ENCODE assay signal across 21 cellular contexts in genomic region chr11:75797796-75798195, GRCh38. TPM values are rescaled to one million over a fixed set of nuclear protein-coding genes. Genes with fewer than 3 reads are reported as not detected.
DNase-seq lines count a peak whose midpoint lies in the region; ATAC-seq and TF ChIP-seq lines count a peak whose summit lies in the region.
"Had no signal": no experiment of that assay in that cellular context is flagged by ENCODE, and none has a peak within 500 bp of the region (broad histone marks: within the 10 kb centered on the region; RNA-seq: fewer than 3 reads in every experiment).

No MANE protein-coding gene starts in this region.

- intact Hi-C loops in cardiac septum (cut with DNase I) (no loop called here), heart left ventricle (cut with DNase I) (no loop called here), spleen (cut with DNase I; ENCODE audit: low total_unique reads) (no loop called here)
- intact Hi-C loops in activated CD4-positive, alpha-beta T cell treated with anti-CD3 and anti-CD28 coated beads for 36 hours (cut with DNase I, micrococcal nuclease): no loop called here

- no peak for ATAC-seq in heart left ventricle
- ATAC-seq in activated CD4-positive, alpha-beta T cell treated with anti-CD3 and anti-CD28 coated beads for 36 hours: no peak
- ATAC-seq in HG02623 (IDR thresholded peaks at IDR 0.05; ENCODE audit: unreplicated experiment): no peak
- no peak for ATAC-seq in HG02973 (IDR thresholded peaks at IDR 0.05; ENCODE audit: unreplicated experiment)
- ATAC-seq: A549, GM23338, sciatic nerve had no signal

- no peak for TF ChIP-seq CTCF in heart left ventricle (IDR thresholded peaks at IDR 0.05)
- TF ChIP-seq CTCF in spleen (IDR thresholded peaks at IDR 0.05 in 8 of 11, conservative IDR thresholded peaks at IDR 0.05 in 3 of 11): no peak

- H3K36me3 Mint-ChIP-seq in activated CD4-positive, alpha-beta T cell treated with anti-CD3 and anti-CD28 coated beads for 36 hours (ENCODE audit: low read depth): no peaks in the 10 kb centered on the region
- H3K36me3 Mint-ChIP-seq: activated naive CD8-positive, alpha-beta T cell had no signal

- H3K27me3 Mint-ChIP-seq in activated CD4-positive, alpha-beta T cell treated with anti-CD3 and anti-CD28 coated beads for 36 hours: no peaks in the 10 kb centered on the region
- H3K27me3 Mint-ChIP-seq: activated naive CD8-positive, alpha-beta T cell; CD4-positive, alpha-beta T cell had no signal

- no peak for TF ChIP-seq POLR2A in heart left ventricle (IDR thresholded peaks at IDR 0.05)
- no peak for TF ChIP-seq POLR2A in spleen (IDR thresholded peaks at IDR 0.05)

- no peak overlapping the region for H3K4me3 Mint-ChIP-seq in activated CD4-positive, alpha-beta T cell treated with anti-CD3 and anti-CD28 coated beads for 36 hours
- H3K4me3 Mint-ChIP-seq: activated naive CD8-positive, alpha-beta T cell; CD4-positive, alpha-beta T cell; GM23338 had no signal

- H3K36me3 ChIP-seq in heart left ventricle: no peaks in the 10 kb centered on the region
- H3K36me3 ChIP-seq in spleen: peaks cover 0 to 62% (median 0%) of the 10 kb centered on the region in 6 donors
- H3K36me3 ChIP-seq: Peyer's patch, thoracic aorta had no signal

- H3K4me3 ChIP-seq in heart left ventricle (no peak overlapping the region), spleen (no peak overlapping the region)
- H3K4me3 ChIP-seq: A549, GM23338, Peyer's patch, SK-N-MC, thoracic aorta had no signal

- H3K4me1 Mint-ChIP-seq in activated CD4-positive, alpha-beta T cell treated with anti-CD3 and anti-CD28 coated beads for 36 hours: peaks cover 10% of the 10 kb centered on the region

- DNase-seq in cardiac septum (ENCODE audit: low spot score) (peak; percentile 43), heart left ventricle (no peak), NCI-H226 (peak; percentile 73), glomerular visceral epithelial cell (ENCODE audit: extremely low spot score) (peak; percentile 7), spleen (peak; percentile 46)
- DNase-seq in activated CD4-positive, alpha-beta T cell treated with anti-CD3 and anti-CD28 coated beads for 36 hours: no peak
- DNase-seq: activated CD4-positive, CD25-positive, alpha-beta regulatory T cell; CD4-positive, alpha-beta T cell; KBM-7; NCI-H1930; NCI-H446; NK-92 treated with Interleukin-12 subunit alpha and Interleukin-12 subunit beta, amount 100 ng/mL, for 24 hours; Peyer's patch had no signal

- WGBS in heart left ventricle, 4 donors: 94 to 100% (median 100%) methylated on average over 1 of the region's 1 CpG
- WGBS in spleen, 5 donors: 80 to 100% (median 98%) methylated on average over 1 of the region's 1 CpG

- CTCF ChIA-PET in activated CD4-positive, alpha-beta T cell treated with anti-CD3 and anti-CD28 coated beads for 36 hours (lab: Charles Lee): interaction anchor here (1.0 kb wide), 1 partner anchor 71 kb away, joined by 3 read pairs; no protein-coding TSS in a partner anchor

- no peaks in the 10 kb centered on the region for H3K9me3 Mint-ChIP-seq in activated CD4-positive, alpha-beta T cell treated with anti-CD3 and anti-CD28 coated beads for 36 hours (ENCODE audit: low read depth)
- H3K9me3 Mint-ChIP-seq: CD4-positive, alpha-beta T cell; GM23338 had no signal

- H3K27me3 ChIP-seq in heart left ventricle (no peaks in the 10 kb centered on the region), spleen (replicated peaks in 1 of 7) (no peaks in the 10 kb centered on the region)
- H3K27me3 ChIP-seq: Peyer's patch had no signal

- no peak overlapping the region for H3K27ac Mint-ChIP-seq in activated CD4-positive, alpha-beta T cell treated with anti-CD3 and anti-CD28 coated beads for 36 hours
- H3K27ac Mint-ChIP-seq: activated naive CD8-positive, alpha-beta T cell; CD4-positive, alpha-beta T cell; GM23338 had no signal

- H3K9me3 ChIP-seq in heart left ventricle (no peaks in the 10 kb centered on the region), spleen (no peaks in the 10 kb centered on the region)
- H3K9me3 ChIP-seq: A549, Peyer's patch, thoracic aorta had no signal

- POLR2A ChIA-PET in activated CD4-positive, alpha-beta T cell treated with anti-CD3 and anti-CD28 coated beads for 36 hours (lab: Charles Lee): no interaction called here

- H3K4me1 ChIP-seq in heart left ventricle (peaks cover 0 to 23% (median 7%) of the 10 kb centered on the region in 12 donors), spleen (peaks cover 4 to 20% (median 15%) of the 10 kb centered on the region in 6 donors)
- H3K4me1 ChIP-seq: A549, Peyer's patch had no signal

- H3K27ac ChIP-seq in heart left ventricle (no peak overlapping the region), spleen (no peak overlapping the region)
- H3K27ac ChIP-seq: A549, Peyer's patch, SK-N-MC, thoracic aorta had no signal

RNA-seq across cellular contexts. Expression of gene UVRAG, which starts 17.2 kb away (rescaled TPM):
- total RNA-seq in cardiac septum: 13.9 TPM
- total RNA-seq in heart left ventricle: 10 to 100 TPM; 12.7 to 22.6 (median 15.2) TPM
- polyA plus RNA-seq in heart left ventricle: 10 to 100 TPM in 1 of 2 donors, 1 to 10 TPM in 1; 4.5 to 12.4 TPM
- total RNA-seq in spleen: 10 to 100 TPM; 35.0 to 80.8 (median 58.8) TPM
- polyA plus RNA-seq in spleen: 10 to 100 TPM; 13.8 to 15.7 (median 14.8) TPM
- total RNA-seq in activated CD4-positive, alpha-beta T cell treated with anti-CD3 and anti-CD28 coated beads for 36 hours: 10 to 100 TPM; 11.4 to 13.4 TPM

RNA-seq across cellular contexts. Expression of gene DGAT2, which starts 29.2 kb away (rescaled TPM):
- 10.3 TPM for total RNA-seq in cardiac septum
- 10 to 100 TPM in 3 of 9 donors, 1 to 10 TPM in 6; 4.4 to 48.3 (median 8.3) TPM for total RNA-seq in heart left ventricle
- polyA plus RNA-seq in heart left ventricle: 10 to 100 TPM in 1 of 2 donors, 1 to 10 TPM in 1; 4.0 to 15.8 TPM
- total RNA-seq in spleen: 10 to 100 TPM; 14.1 to 71.7 (median 22.5) TPM
- 1 to 10 TPM; 3.5 to 9.5 (median 6.4) TPM for polyA plus RNA-seq in spleen
- total RNA-seq in activated CD4-positive, alpha-beta T cell treated with anti-CD3 and anti-CD28 coated beads for 36 hours: 1 to 10 TPM; 1.4 to 1.5 TPM

Comparison
In these comparisons a context has a peak if more than half of its experiments do, and no peak if none do; other contexts are left out.
1. DNase-seq: peak in cardiac septum (single experiment), NCI-H226 (single experiment), glomerular visceral epithelial cell (single experiment) and spleen (single experiment); none in heart left ventricle (0 of 5) and activated CD4-positive, alpha-beta T cell treated with anti-CD3 and anti-CD28 coated beads for 36 hours (single experiment).